21 cellular contexts compared by ENCODE assay signal in genomic region chr6:51098801-51099200, GRCh38.
DNase-seq lines count a peak whose midpoint lies in the region; ATAC-seq and TF ChIP-seq lines count a peak whose summit lies in the region.
"Had no signal": no experiment of that assay in that cellular context is flagged by ENCODE, and none has a peak within 500 bp of the region (broad histone marks: within the 10 kb centered on the region; RNA-seq: fewer than 3 reads in every experiment).

No MANE protein-coding gene starts in this region.

- no peaks in the 10 kb centered on the region for H3K36me3 ChIP-seq in PC-3 (ENCODE audit: low read depth, low read length)
- H3K36me3 ChIP-seq: prostate gland had no signal

- H3K27ac ChIP-seq in PC-3 (ENCODE audit: low read length) (no peak overlapping the region), substantia nigra (ENCODE audit: low read depth, low read length, poor library complexity, severe bottlenecking) (no peak overlapping the region)
- H3K27ac ChIP-seq: prostate gland had no signal

- intact Hi-C loops in PC-3 (cut with micrococcal nuclease) = no loop called here

- peak overlapping the region; percentile 43; the same call in 1 of the 2 replicates for H3K4me2 ChIP-seq in PC-3 (ENCODE audit: low read length)

- H3K9me3 ChIP-seq in PC-3 (ENCODE audit: low read length) = no peaks in the 10 kb centered on the region
- H3K9me3 ChIP-seq: prostate gland had no signal

- ATAC-seq in PC-3 = peak; percentile 99
- ATAC-seq in esophagus mucosa = peak; percentile 91
- no peak for ATAC-seq in T-cell (replicated peaks in 1 of 4)
- ATAC-seq in activated naive CD4-positive, alpha-beta T cell treated with anti-CD3 and anti-CD28 coated beads, Interleukin-2, amount 50 U/mL, for 72 hours = no peak
- ATAC-seq: CD8-positive, alpha-beta T cell; WTC11 had no signal

- no peaks in the 10 kb centered on the region for H4K20me1 ChIP-seq in PC-3 (ENCODE audit: low read length)

- CTCF ChIA-PET in PC-3 (lab: Charles Lee) = no interaction called here
- CTCF ChIA-PET in T-cell (lab: Charles Lee) = no interaction called here

- H3K4me3 ChIP-seq in PC-3 (ENCODE audit: low read length) = no peak overlapping the region
- H3K4me3 ChIP-seq: prostate gland had no signal

- H3K4me1 Mint-ChIP-seq in T-cell = no peaks in the 10 kb centered on the region
- H3K4me1 Mint-ChIP-seq: WTC11 had no signal

- no peak overlapping the region for H3K4me3 Mint-ChIP-seq in T-cell
- H3K4me3 Mint-ChIP-seq: activated naive CD8-positive, alpha-beta T cell; CD8-positive, alpha-beta T cell; WTC11 had no signal

- H3K27me3 Mint-ChIP-seq in T-cell = no peaks in the 10 kb centered on the region
- H3K27me3 Mint-ChIP-seq: activated naive CD8-positive, alpha-beta T cell had no signal

- H3K9me3 Mint-ChIP-seq in T-cell = peaks cover 4 to 6% (median 4%) of the 10 kb centered on the region in 3 donors
- peaks cover 3 to 5% of the 10 kb centered on the region in 2 donors for H3K9me3 Mint-ChIP-seq in activated naive CD4-positive, alpha-beta T cell treated with anti-CD3 and anti-CD28 coated beads, Interleukin-2, amount 50 U/mL, for 72 hours

- H3K36me3 Mint-ChIP-seq in T-cell = no peaks in the 10 kb centered on the region
- no peaks in the 10 kb centered on the region for H3K36me3 Mint-ChIP-seq in activated naive CD4-positive, alpha-beta T cell treated with anti-CD3 and anti-CD28 coated beads, Interleukin-2, amount 50 U/mL, for 72 hours
- H3K36me3 Mint-ChIP-seq: activated naive CD8-positive, alpha-beta T cell; CD8-positive, alpha-beta T cell; WTC11 had no signal

- POLR2A ChIA-PET in PC-3 (lab: Charles Lee; ENCODE audit: unreplicated experiment) = no interaction called here
- POLR2A ChIA-PET in T-cell (lab: Charles Lee) = no interaction called here

- H3K9me2 ChIP-seq in PC-3 (replicated peaks; ENCODE audit: low read length) = no peaks in the 10 kb centered on the region

- H2AFZ ChIP-seq in PC-3 (ENCODE audit: low read length) = no peak overlapping the region

- no peak overlapping the region for H3K27ac Mint-ChIP-seq in T-cell
- no peak overlapping the region for H3K27ac Mint-ChIP-seq in activated naive CD4-positive, alpha-beta T cell treated with anti-CD3 and anti-CD28 coated beads, Interleukin-2, amount 50 U/mL, for 72 hours
- H3K27ac Mint-ChIP-seq: activated naive CD8-positive, alpha-beta T cell; CD8-positive, alpha-beta T cell; WTC11 had no signal

- no peak for TF ChIP-seq CTCF in PC-3 (conservative IDR thresholded peaks at IDR 0.05; ENCODE audit: low read depth, low read length)

- H3K9ac ChIP-seq in PC-3 (ENCODE audit: low read length) = no peak overlapping the region

- BruUV-seq in PC-3 (replicated peaks; lab: Mats Ljungman, UMichigan) = no TSS peak

- no peaks in the 10 kb centered on the region for H3F3A ChIP-seq in PC-3 (ENCODE audit: low read length, unreplicated experiment)

- DNase-seq in ELR (ENCODE audit: low read depth) (peak; percentile 18), PC-3 (peak; percentile 69), kidney tubule cell (ENCODE audit: low spot score) (peak; percentile 74), T-cell (no peak), substantia nigra (lab: John Stamatoyannopoulos, UW) (no peak)
- no peak for DNase-seq in stimulated activated CD4-positive, alpha-beta T cell treated with anti-CD3 and anti-CD28 coated beads, Interleukin-15, amount 100 ng/mL, for 24 hours
- DNase-seq in activated naive CD4-positive, alpha-beta T cell treated with anti-CD3 and anti-CD28 coated beads, Interleukin-2, amount 50 U/mL, for 72 hours (ENCODE audit: low spot score in 2 of 2) = no peak
- DNase-seq: aorta; CD8-positive, alpha-beta T cell; DMS79 treated with DMSO at 0.1 percent for 48 hours; erythroblast; H7; NCI-H2029 treated with DMSO at 0.1 percent for 48 hours; NCI-H2227 treated with DMSO at 0.1 percent for 48 hours; NCI-H748 treated with DMSO at 0.1 percent for 48 hours; T-helper 9 cell; trophoblast cell had no signal

- H3K79me2 ChIP-seq in PC-3 (ENCODE audit: low read length) = no peaks in the 10 kb centered on the region

- peaks cover 12% of the 10 kb centered on the region for H3K4me1 ChIP-seq in PC-3 (ENCODE audit: insufficient read depth, low read length)
- H3K4me1 ChIP-seq: prostate gland had no signal

- H3K27me3 ChIP-seq in PC-3 (ENCODE audit: low read length) = no peaks in the 10 kb centered on the region

Comparison
In these comparisons a context has a peak if more than half of its experiments do, and no peak if none do; other contexts are left out.
1. DNase-seq: peak in ELR (single experiment), PC-3 (single experiment) and kidney tubule cell (single experiment); none in T-cell (0 of 34), stimulated activated CD4-positive, alpha-beta T cell treated with anti-CD3 and anti-CD28 coated beads, Interleukin-15, amount 100 ng/mL, for 24 hours (single experiment), substantia nigra (0 of 49) and activated naive CD4-positive, alpha-beta T cell treated with anti-CD3 and anti-CD28 coated beads, Interleukin-2, amount 50 U/mL, for 72 hours (0 of 2).
2. ATAC-seq: peak in PC-3 (single experiment) and esophagus mucosa (single experiment); none in T-cell (0 of 4) and activated naive CD4-positive, alpha-beta T cell treated with anti-CD3 and anti-CD28 coated beads, Interleukin-2, amount 50 U/mL, for 72 hours (0 of 2).